Comparison of ENCODE assay signal across 1 cellular context in the genomic region with DNA sequence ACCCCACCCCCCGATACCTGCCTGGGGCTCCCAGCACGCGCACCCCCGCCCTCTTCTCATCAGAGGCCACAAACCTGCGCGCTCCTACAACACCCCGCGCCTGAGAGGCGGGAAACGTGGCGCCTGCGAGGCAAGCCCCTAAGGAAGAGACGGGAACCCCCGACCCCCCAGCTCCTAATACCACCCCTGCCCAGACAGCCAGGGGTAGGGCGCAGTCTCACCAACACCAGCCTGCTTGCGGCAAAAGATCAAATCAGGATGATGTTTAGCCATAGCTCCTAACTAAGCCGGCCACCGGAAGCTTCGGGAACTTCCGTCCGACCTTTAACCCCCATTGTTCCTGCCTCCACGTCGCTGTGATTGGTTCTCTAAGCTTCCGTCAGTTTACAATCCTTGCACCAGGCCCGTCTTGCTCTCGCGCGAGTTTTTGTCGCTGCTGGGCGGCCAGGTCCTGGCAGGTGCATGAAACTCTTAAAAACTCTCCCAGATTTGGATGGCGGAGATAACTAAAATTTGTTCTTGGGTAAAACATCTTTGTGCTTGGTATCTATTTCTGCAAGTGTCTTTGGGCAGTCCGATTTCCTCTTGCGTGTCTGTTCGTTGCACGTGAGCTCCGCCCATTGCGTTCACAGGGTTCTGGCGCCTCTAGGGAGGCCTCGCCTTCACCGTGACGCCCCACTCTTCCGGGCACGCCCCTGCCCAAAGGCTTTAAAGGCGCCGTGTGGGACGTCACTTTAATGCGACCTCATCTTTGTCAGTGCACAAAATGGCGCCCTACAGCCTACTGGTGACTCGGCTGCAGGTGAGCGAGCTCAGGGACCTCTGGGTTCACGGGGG.
TF ChIP-seq lines count a peak whose summit lies in the region.

A gene (plus strand): TSS at position 737 of the 837 bp plus-strand sequence. CDS start 30 bp downstream, at position 767.
A gene with protein sequence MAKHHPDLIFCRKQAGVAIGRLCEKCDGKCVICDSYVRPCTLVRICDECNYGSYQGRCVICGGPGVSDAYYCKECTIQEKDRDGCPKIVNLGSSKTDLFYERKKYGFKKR (minus strand): TSS at position 312 of the 837 bp plus-strand sequence. CDS start 39 bp downstream, at position 273.

TF ChIP-seq in HepG2, 621 proteins besides CTCF, POLR2A, EP300 and RAD21 (continued from another document):
- no peak for TF ChIP-seq ZNF567 (CRISPR knock-in tag; IDR thresholded peaks at IDR 0.05; ENCODE audit: borderline replicate concordance)
- TF ChIP-seq, protein P1, sequence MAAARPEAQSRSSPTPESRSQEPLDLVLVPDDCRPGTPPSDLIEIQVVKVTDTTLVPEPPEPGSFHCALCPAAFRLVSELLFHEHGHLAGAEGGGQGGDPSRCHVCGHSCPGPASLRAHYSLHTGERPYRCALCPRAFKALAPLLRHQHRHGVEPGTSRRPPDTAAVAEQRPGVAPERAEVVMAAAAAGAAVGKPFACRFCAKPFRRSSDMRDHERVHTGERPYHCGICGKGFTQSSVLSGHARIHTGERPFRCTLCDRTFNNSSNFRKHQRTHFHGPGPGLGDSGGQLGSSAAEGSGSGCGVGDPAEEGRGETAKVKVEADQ (CRISPR knock-in tag; IDR thresholded peaks at IDR 0.05; ENCODE audit: borderline replicate concordance) = no peak; the same call in 1 of the 2 replicates
- TF ChIP-seq, protein P2, sequence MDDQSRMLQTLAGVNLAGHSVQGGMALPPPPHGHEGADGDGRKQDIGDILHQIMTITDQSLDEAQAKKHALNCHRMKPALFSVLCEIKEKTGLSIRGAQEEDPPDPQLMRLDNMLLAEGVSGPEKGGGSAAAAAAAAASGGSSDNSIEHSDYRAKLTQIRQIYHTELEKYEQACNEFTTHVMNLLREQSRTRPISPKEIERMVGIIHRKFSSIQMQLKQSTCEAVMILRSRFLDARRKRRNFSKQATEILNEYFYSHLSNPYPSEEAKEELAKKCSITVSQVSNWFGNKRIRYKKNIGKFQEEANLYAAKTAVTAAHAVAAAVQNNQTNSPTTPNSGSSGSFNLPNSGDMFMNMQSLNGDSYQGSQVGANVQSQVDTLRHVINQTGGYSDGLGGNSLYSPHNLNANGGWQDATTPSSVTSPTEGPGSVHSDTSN (CRISPR knock-in tag; IDR thresholded peaks at IDR 0.05; ENCODE audit: borderline replicate concordance) = no peak
- TF ChIP-seq LCORL (IDR thresholded peaks at IDR 0.05) = no peak
- peak; percentile 56 for TF ChIP-seq LCORL (CRISPR knock-in tag; IDR thresholded peaks at IDR 0.05)
- TF ChIP-seq ZNF263 (CRISPR knock-in tag; IDR thresholded peaks at IDR 0.05) = no peak
- no peak for TF ChIP-seq CEBPB (IDR thresholded peaks at IDR 0.05; ENCODE audit: borderline replicate concordance, low read depth, low read length)
